17 cellular contexts compared by ENCODE assay signal in genomic region chr4:113634081-113634969, GRCh38.
DNase-seq lines count a peak whose midpoint lies in the region; ATAC-seq and TF ChIP-seq lines count a peak whose summit lies in the region.
"Had no signal": no experiment of that assay in that cellular context is flagged by ENCODE, and none has a peak within 500 bp of the region (broad histone marks: within the 10 kb centered on the region; RNA-seq: fewer than 3 reads in every experiment).

No MANE protein-coding gene starts in this region.

- H3K4me1 ChIP-seq in Karpas-422 (ENCODE audit: low read length) (peaks cover 88% of the 10 kb centered on the region), right cardiac atrium (ENCODE audit: control insufficient read depth, insufficient read depth, low read length) (peaks cover 9% of the 10 kb centered on the region), psoas muscle (peaks cover 53% of the 10 kb centered on the region)

- H3K79me2 ChIP-seq in Karpas-422 (ENCODE audit: low read length): peaks cover 85% of the 10 kb centered on the region

- peak overlapping the region; percentile 63 for H3K4me2 ChIP-seq in Karpas-422 (ENCODE audit: low read depth, low read length, poor library complexity, severe bottlenecking)

- no peaks in the 10 kb centered on the region for H3K27me3 Mint-ChIP-seq in activated T-cell treated with anti-CD3 and anti-CD28 coated beads, Interleukin-2, amount 50 U/mL, for 72 hours (ENCODE audit: low read depth)
- H3K27me3 Mint-ChIP-seq in activated T-cell treated with anti-CD3 and anti-CD28 coated beads, Interleukin-2, amount 50 U/mL, for 4 hours (ENCODE audit: low read depth): no peaks in the 10 kb centered on the region

- H3K27ac Mint-ChIP-seq in activated T-cell treated with anti-CD3 and anti-CD28 coated beads, Interleukin-2, amount 50 U/mL, for 72 hours: peak overlapping the region; percentile 44

- H2AFZ ChIP-seq in Karpas-422 (ENCODE audit: low read length): no peak overlapping the region

- 62% methylated on average over 3 of the region's 3 CpGs for WGBS in right cardiac atrium
- WGBS in psoas muscle, 3 donors: 32 to 47% (median 34%) methylated on average over 3 of the region's 3 CpGs

- no peaks in the 10 kb centered on the region for H3K27me3 ChIP-seq in Karpas-422 (ENCODE audit: low read length)
- no peaks in the 10 kb centered on the region for H3K27me3 ChIP-seq in right cardiac atrium (ENCODE audit: control insufficient read depth, insufficient read depth)
- H3K27me3 ChIP-seq in psoas muscle (ENCODE audit: insufficient read depth in 3 of 3, low read length in 2 of 3): no peaks in the 10 kb centered on the region
- H3K27me3 ChIP-seq: SJSA1 had no signal

- peaks cover 39% of the 10 kb centered on the region for H3K4me1 Mint-ChIP-seq in activated T-cell treated with anti-CD3 and anti-CD28 coated beads, Interleukin-2, amount 50 U/mL, for 72 hours (ENCODE audit: low read depth)
- peaks cover 48% of the 10 kb centered on the region for H3K4me1 Mint-ChIP-seq in activated T-cell treated with anti-CD3 and anti-CD28 coated beads, Interleukin-2, amount 50 U/mL, for 4 hours (ENCODE audit: low read depth)

- H3K36me3 ChIP-seq in Karpas-422 (ENCODE audit: insufficient read depth, low read length): peaks cover 9% of the 10 kb centered on the region; the same call in 1 of the 2 replicates
- no peaks in the 10 kb centered on the region for H3K36me3 ChIP-seq in psoas muscle (ENCODE audit: insufficient read depth in 1 of 2, low read depth in 1 of 2)
- H3K36me3 ChIP-seq: SJSA1 had no signal

- intact Hi-C loops in right cardiac atrium (cut with DNase I) (no loop called here), psoas muscle (cut with DNase I) (no loop called here)

- peak overlapping the region; percentile 97 for H3K27ac ChIP-seq in Karpas-422 (ENCODE audit: low read length)
- H3K27ac ChIP-seq in right cardiac atrium (ENCODE audit: low read length): peak overlapping the region; percentile 67
- H3K27ac ChIP-seq in psoas muscle: peak overlapping the region; percentile 30
- H3K27ac ChIP-seq: 22Rv1, C4-2B, SJSA1 had no signal

- H3K4me3 Mint-ChIP-seq in activated T-cell treated with anti-CD3 and anti-CD28 coated beads, Interleukin-2, amount 50 U/mL, for 72 hours: no peak overlapping the region
- H3K4me3 Mint-ChIP-seq in activated T-cell treated with anti-CD3 and anti-CD28 coated beads, Interleukin-2, amount 50 U/mL, for 4 hours: no peak overlapping the region

- H3K4me3 ChIP-seq in Karpas-422 (ENCODE audit: low read length): no peak overlapping the region
- H3K4me3 ChIP-seq in right cardiac atrium (ENCODE audit: low read length): no peak overlapping the region
- H3K4me3 ChIP-seq in psoas muscle: no peak overlapping the region
- H3K4me3 ChIP-seq: SJSA1 had no signal

- peaks cover 2 to 4% of the 10 kb centered on the region in 2 donors for H3K36me3 Mint-ChIP-seq in activated T-cell treated with anti-CD3 and anti-CD28 coated beads, Interleukin-2, amount 50 U/mL, for 72 hours (ENCODE audit: insufficient read depth in 2 of 2)
- peaks cover 13% of the 10 kb centered on the region for H3K36me3 Mint-ChIP-seq in activated T-cell treated with anti-CD3 and anti-CD28 coated beads, Interleukin-2, amount 50 U/mL, for 4 hours (ENCODE audit: insufficient read depth)

- H3K9me3 ChIP-seq in Karpas-422 (ENCODE audit: low read length): no peaks in the 10 kb centered on the region
- H3K9me3 ChIP-seq in right cardiac atrium (ENCODE audit: control insufficient read depth, low read length): no peaks in the 10 kb centered on the region
- H3K9me3 ChIP-seq in psoas muscle: no peaks in the 10 kb centered on the region
- H3K9me3 ChIP-seq: SJSA1 had no signal

- TF ChIP-seq CTCF in psoas muscle (IDR thresholded peaks at IDR 0.05): no peak

- no peak for DNase-seq in activated T-cell treated with anti-CD3 and anti-CD28 coated beads, Interleukin-2, amount 50 U/mL, for 72 hours
- no peak for DNase-seq in activated T-cell treated with anti-CD3 and anti-CD28 coated beads, Interleukin-2, amount 50 U/mL, for 4 hours
- DNase-seq in Karpas-422 (no peak), right cardiac atrium (no peak), psoas muscle (no peak), NCI-H748 treated with DMSO at 0.1 percent for 48 hours (lab: John Stamatoyannopoulos, UW) (no peak)
- DNase-seq in NK-92 treated with Interleukin-12 subunit alpha and Interleukin-12 subunit beta, amount 100 ng/mL, for 24 hours (lab: John Stamatoyannopoulos, UW): no peak
- DNase-seq: H7, IMR-90, NCI-H1417, NCI-H2029, NCI-H2171 treated with DMSO at 0.1 percent for 48 hours, RPMI8226 had no signal

- no peak for ATAC-seq in activated T-cell treated with anti-CD3 and anti-CD28 coated beads, Interleukin-2, amount 50 U/mL, for 72 hours (replicated peaks in 1 of 2)
- ATAC-seq in activated T-cell treated with anti-CD3 and anti-CD28 coated beads, Interleukin-2, amount 50 U/mL, for 4 hours: no peak
- ATAC-seq in right cardiac atrium: no peak
- ATAC-seq in psoas muscle: no peak
- ATAC-seq in GM19351 (IDR thresholded peaks at IDR 0.05; ENCODE audit: unreplicated experiment): no peak

- no peaks in the 10 kb centered on the region for H3K9me2 ChIP-seq in Karpas-422 (replicated peaks; ENCODE audit: insufficient read depth, low read length)

- H3K9ac ChIP-seq in Karpas-422 (ENCODE audit: low read length): no peak overlapping the region

- H4K20me1 ChIP-seq in Karpas-422 (ENCODE audit: insufficient read depth, low read depth, low read length): no peaks in the 10 kb centered on the region

- H3K9me3 Mint-ChIP-seq in activated T-cell treated with anti-CD3 and anti-CD28 coated beads, Interleukin-2, amount 50 U/mL, for 72 hours: no peaks in the 10 kb centered on the region
- H3K9me3 Mint-ChIP-seq in activated T-cell treated with anti-CD3 and anti-CD28 coated beads, Interleukin-2, amount 50 U/mL, for 4 hours: no peaks in the 10 kb centered on the region

Comparison
In these comparisons a context has a peak if more than half of its experiments do, and no peak if none do; other contexts are left out.
1. H3K27ac ChIP-seq: peak in every context shown above with its lines; median percentile 97 in Karpas-422; 67 in right cardiac atrium; 30 in psoas muscle.